Comparison of ENCODE assay signal across 8 cellular contexts in genomic region chr6:36594029-36594815, GRCh38. TPM values are rescaled to one million over a fixed set of nuclear protein-coding genes. Genes with fewer than 3 reads are reported as not detected.
A peak's percentile ranks its signal among the peaks of the same experiment; 100 is the strongest.
DNase-seq lines count a peak whose midpoint lies in the region; ATAC-seq, FAIRE-seq and TF ChIP-seq lines count a peak whose summit lies in the region.

TSS of gene SRSF3 (plus strand) at chr6:36594362. CDS start at chr6:36596763, 2,401 bp downstream.

- DNase-seq in H54 (ENCODE audit: insufficient read length, low spot score): peak; percentile 77
- DNase-seq in LoVo (ENCODE audit: low spot score): peak; percentile 98
- peak; percentile 98 for DNase-seq in RWPE2 (ENCODE audit: low spot score)
- peak; percentile 96 for DNase-seq in activated T-helper 2 cell treated with anti-CD3 and anti-CD28 coated beads, Interferon-gamma antibody, Interleukin-2, Interleukin-4, amounts not matched to agents 10 μg/mL and 5 μg/mL and 100 μg/mL, durations not matched to agents 14 hours and 24 hours and 36 hours (ENCODE audit: low spot score)
- DNase-seq in fibroblast of mammary gland (ENCODE audit: low read depth): peak; percentile 98
- peak; percentile 95 for DNase-seq in natural killer cell
- peak; percentile 94 for DNase-seq in stimulated activated naive CD4-positive, alpha-beta T cell treated with Interleukin-2 at 50 U/mL for 16 hours (lab: John Stamatoyannopoulos, UW)

- H3K9me3 Mint-ChIP-seq in activated T-helper 2 cell treated with anti-CD3 and anti-CD28 coated beads, Interferon-gamma antibody, Interleukin-2, Interleukin-4, amounts not matched to agents 10 μg/mL and 5 μg/mL and 100 μg/mL, durations not matched to agents 14 hours and 24 hours and 36 hours: no peaks in the 10 kb centered on the region
- H3K9me3 Mint-ChIP-seq in natural killer cell: no peaks in the 10 kb centered on the region

- TF ChIP-seq POLR2A in H54 (IDR thresholded peaks at IDR 0.05; ENCODE audit: low read depth, low read length): peak; percentile 96

- no peaks in the 10 kb centered on the region for H3K27me3 Mint-ChIP-seq in activated T-helper 2 cell treated with anti-CD3 and anti-CD28 coated beads, Interferon-gamma antibody, Interleukin-2, Interleukin-4, amounts not matched to agents 10 μg/mL and 5 μg/mL and 100 μg/mL, durations not matched to agents 14 hours and 24 hours and 36 hours (ENCODE audit: low read depth)
- H3K27me3 Mint-ChIP-seq in natural killer cell (ENCODE audit: low read depth in 2 of 2): peaks cover 0 to 2% of the 10 kb centered on the region in 2 donors

- H3K9ac ChIP-seq in ES-I3 (ENCODE audit: low read depth, low read length): peak within 1 kb of the TSS; percentile 100

- ATAC-seq in RWPE2 (ENCODE audit: low read depth): peak; percentile 80
- ATAC-seq in natural killer cell: peak; percentile 80 to 96 (median 87)

- H3K4me1 ChIP-seq in ES-I3 (ENCODE audit: insufficient read depth, low read length) (peaks cover 14% of the 10 kb centered on the region; the same call in 1 of the 2 replicates), RWPE2 (ENCODE audit: insufficient read depth, poor library complexity, severe bottlenecking) (peaks cover 18% of the 10 kb centered on the region)

- FAIRE-seq in H54 (lab: Jason Lieb, UNC): peak; percentile 75

- peak within 1 kb of the TSS; percentile 83 for H3K4me3 ChIP-seq in RWPE2 (ENCODE audit: severe bottlenecking)
- peak within 1 kb of the TSS; percentile 100 for H3K4me3 ChIP-seq in fibroblast of mammary gland (ENCODE audit: control insufficient read depth, low read depth, low read length)

- no peaks in the 10 kb centered on the region for H3K27me3 ChIP-seq in RWPE2 (ENCODE audit: insufficient read depth, poor library complexity, severe bottlenecking)

- no peaks in the 10 kb centered on the region for H3K9me3 ChIP-seq in ES-I3 (ENCODE audit: control insufficient read depth, insufficient read depth, low read length)
- H3K9me3 ChIP-seq in RWPE2 (ENCODE audit: severe bottlenecking): no peaks in the 10 kb centered on the region

- H3K36me3 Mint-ChIP-seq in activated T-helper 2 cell treated with anti-CD3 and anti-CD28 coated beads, Interferon-gamma antibody, Interleukin-2, Interleukin-4, amounts not matched to agents 10 μg/mL and 5 μg/mL and 100 μg/mL, durations not matched to agents 14 hours and 24 hours and 36 hours (ENCODE audit: low read depth): peaks cover 52% of the 10 kb centered on the region
- H3K36me3 Mint-ChIP-seq in natural killer cell: peaks cover 32% of the 10 kb centered on the region

- peak within 1 kb of the TSS; percentile 96 for H3K4me3 Mint-ChIP-seq in activated T-helper 2 cell treated with anti-CD3 and anti-CD28 coated beads, Interferon-gamma antibody, Interleukin-2, Interleukin-4, amounts not matched to agents 10 μg/mL and 5 μg/mL and 100 μg/mL, durations not matched to agents 14 hours and 24 hours and 36 hours (ENCODE audit: low read depth)
- H3K4me3 Mint-ChIP-seq in natural killer cell: peak within 1 kb of the TSS; percentile 94

- peak within 1 kb of the TSS; percentile 95 for H3K27ac ChIP-seq in RWPE2 (ENCODE audit: poor library complexity, severe bottlenecking)

- peaks cover 26% of the 10 kb centered on the region for H3K4me1 Mint-ChIP-seq in activated T-helper 2 cell treated with anti-CD3 and anti-CD28 coated beads, Interferon-gamma antibody, Interleukin-2, Interleukin-4, amounts not matched to agents 10 μg/mL and 5 μg/mL and 100 μg/mL, durations not matched to agents 14 hours and 24 hours and 36 hours (ENCODE audit: low read depth)
- H3K4me1 Mint-ChIP-seq in natural killer cell: peaks cover 59 to 60% of the 10 kb centered on the region in 2 donors

- H3K36me3 ChIP-seq in ES-I3 (ENCODE audit: insufficient read depth, low read length): peaks cover 24% of the 10 kb centered on the region
- H3K36me3 ChIP-seq in RWPE2 (ENCODE audit: low read depth): peaks cover 46% of the 10 kb centered on the region

- H3K27ac Mint-ChIP-seq in activated T-helper 2 cell treated with anti-CD3 and anti-CD28 coated beads, Interferon-gamma antibody, Interleukin-2, Interleukin-4, amounts not matched to agents 10 μg/mL and 5 μg/mL and 100 μg/mL, durations not matched to agents 14 hours and 24 hours and 36 hours: peak within 1 kb of the TSS; percentile 99
- peak within 1 kb of the TSS; percentile 97 to 99 for H3K27ac Mint-ChIP-seq in natural killer cell

- TF ChIP-seq CTCF in RWPE2 (IDR thresholded peaks at IDR 0.05; ENCODE audit: poor library complexity, severe bottlenecking) (peak; percentile 37), fibroblast of mammary gland (conservative IDR thresholded peaks at IDR 0.05; ENCODE audit: control insufficient read depth, insufficient read depth, low read depth, low read length) (no peak), natural killer cell (IDR thresholded peaks at IDR 0.05) (no peak)

- intact Hi-C loops in activated T-helper 2 cell treated with anti-CD3 and anti-CD28 coated beads, Interferon-gamma antibody, Interleukin-2, Interleukin-4, amounts not matched to agents 10 μg/mL and 5 μg/mL and 100 μg/mL, durations not matched to agents 14 hours and 24 hours and 36 hours (cut with micrococcal nuclease): loop anchor here (1.0 to 10.0 kb wide), 5 partner anchors 47 to 1839 kb away; partner anchors contain the start of genes CDKN1A, SNRPC and STK38
- intact Hi-C loops in natural killer cell (cut with micrococcal nuclease): loop anchor here (1.0 to 10.0 kb wide), 4 partner anchors 47 to 581 kb away; partner anchors contain the start of genes KCTD20, PIM1, PXT1 and STK38

RNA-seq across cellular contexts. Expression of gene SRSF3, which starts in this region (rescaled TPM):
- 512 and 541 TPM in 2 replicates for total RNA-seq in activated T-helper 2 cell treated with anti-CD3 and anti-CD28 coated beads, Interferon-gamma antibody, Interleukin-2, Interleukin-4, amounts not matched to agents 10 μg/mL and 5 μg/mL and 100 μg/mL, durations not matched to agents 14 hours and 24 hours and 36 hours
- 100 to 1,000 TPM; 445 to 526 (median 447) TPM for total RNA-seq in natural killer cell

Comparison
In these comparisons a context has a peak if more than half of its experiments do, and no peak if none do; other contexts are left out.
1. Peak in every context shown above with its lines: DNase-seq, ATAC-seq, H3K4me3 ChIP-seq and H3K27ac ChIP-seq.